1 cellular context compared by ENCODE assay signal in genomic region chr10:38094923-38095574, GRCh38.
TF ChIP-seq lines count a peak whose summit lies in the region.

No MANE protein-coding gene starts in this region.

TF ChIP-seq in WTC11, 78 proteins besides CTCF, POLR2A, EP300 and RAD21 (continued from another document):
- TF ChIP-seq AFF4 (CRISPR knock-in tag; IDR thresholded peaks at IDR 0.05; ENCODE audit: borderline replicate concordance) (no peak), ATF1 (CRISPR knock-in tag; IDR thresholded peaks at IDR 0.05) (no peak), ARID4B (CRISPR knock-in tag; IDR thresholded peaks at IDR 0.05; ENCODE audit: borderline replicate concordance) (no peak)
